1 cellular context compared by ENCODE assay signal in genomic region chr7:135993950-135994349, GRCh38.
TF ChIP-seq lines count a peak whose summit lies in the region.

No MANE protein-coding gene starts in this region.

TF ChIP-seq in SK-N-SH, 30 proteins besides CTCF, POLR2A, EP300 and RAD21 (continued from another document):
- TF ChIP-seq ZBTB33 (IDR thresholded peaks at IDR 0.05; ENCODE audit: borderline replicate concordance, low read depth): no peak
- TF ChIP-seq FOSL2 (IDR thresholded peaks at IDR 0.05; ENCODE audit: borderline replicate concordance, low read depth): no peak
- TF ChIP-seq REST (IDR thresholded peaks at IDR 0.05; ENCODE audit: low read depth, low read length): no peak
- no peak for TF ChIP-seq ELF1 (IDR thresholded peaks at IDR 0.05)
- TF ChIP-seq TEAD4 (IDR thresholded peaks at IDR 0.05; ENCODE audit: borderline replicate concordance, insufficient read depth): no peak
